23 cellular contexts compared by ENCODE assay signal in the genomic region with DNA sequence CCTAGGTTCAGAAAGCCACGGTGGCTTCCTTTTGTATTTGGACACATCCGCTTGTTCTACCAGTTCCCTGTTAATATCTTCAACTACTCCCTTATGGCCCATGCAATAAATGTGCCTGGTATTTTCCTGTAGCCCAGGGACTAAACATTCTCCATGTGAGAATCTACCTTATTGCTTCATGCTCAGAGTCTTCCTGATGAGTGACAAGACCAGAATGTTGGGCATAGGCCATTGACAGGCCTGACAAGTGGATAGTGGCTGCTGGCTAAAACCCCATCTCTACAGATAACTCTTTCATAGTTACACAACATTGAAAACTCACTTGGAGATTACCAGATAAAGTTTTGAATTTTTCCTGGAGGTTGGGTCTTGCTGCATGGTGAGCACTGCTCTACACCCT.
A peak's percentile ranks its signal among the peaks of the same experiment; 100 is the strongest.
DNase-seq lines count a peak whose midpoint lies in the region; ATAC-seq lines count a peak whose summit lies in the region.
"Had no signal": no experiment of that assay in that cellular context is flagged by ENCODE, and none has a peak within 500 bp of the region (broad histone marks: within the 10 kb centered on the region; RNA-seq: fewer than 3 reads in every experiment).

No MANE protein-coding gene starts in this region.

- no peak overlapping the region for H4K91ac ChIP-seq in trophoblast cell (ENCODE audit: low read depth, low read length)

- H3K18ac ChIP-seq in trophoblast cell (ENCODE audit: low read length): no peak overlapping the region

- H4K12ac ChIP-seq in trophoblast cell (ENCODE audit: low read depth, low read length): no peak overlapping the region

- H3K36me3 ChIP-seq in trophoblast cell (ENCODE audit: control insufficient read depth in 1 of 2, insufficient read depth in 2 of 2, low read length in 2 of 2): no peaks in the 10 kb centered on the region
- H3K36me3 ChIP-seq: BE2C, BLaER1 had no signal

- no peak overlapping the region for H3K23ac ChIP-seq in trophoblast cell (ENCODE audit: low read length)

- H3K4me1 ChIP-seq in trophoblast cell (ENCODE audit: control insufficient read depth in 1 of 2, insufficient read depth in 2 of 2, low read length in 2 of 2): no peaks in the 10 kb centered on the region
- H3K4me1 ChIP-seq: BLaER1 had no signal

- H3K27ac ChIP-seq in trophoblast cell (ENCODE audit: low read depth, low read length): no peak overlapping the region
- H3K27ac ChIP-seq: BLaER1 had no signal

- no peak overlapping the region for H3K9ac ChIP-seq in trophoblast cell (ENCODE audit: low read length)
- H3K9ac ChIP-seq: BLaER1 had no signal

- no peak overlapping the region for H3K4me3 ChIP-seq in trophoblast cell (ENCODE audit: low read depth, low read length)
- H3K4me3 ChIP-seq: BLaER1, GM12878 had no signal

- H2BK120ac ChIP-seq in trophoblast cell (ENCODE audit: insufficient read depth, low read length, poor library complexity): no peak overlapping the region

- no peaks in the 10 kb centered on the region for H3K79me1 ChIP-seq in trophoblast cell (ENCODE audit: low read length)

- no peak overlapping the region for H4K8ac ChIP-seq in trophoblast cell (ENCODE audit: low read depth, low read length)

- H2BK12ac ChIP-seq in trophoblast cell (ENCODE audit: low read length): no peak overlapping the region

- H3K14ac ChIP-seq in trophoblast cell (ENCODE audit: low read length): no peak overlapping the region

- no peaks in the 10 kb centered on the region for H3K27me3 ChIP-seq in trophoblast cell (ENCODE audit: insufficient read depth, low read length)
- H3K27me3 ChIP-seq: BE2C, BLaER1 had no signal

- H2AK5ac ChIP-seq in trophoblast cell (ENCODE audit: low read length): no peak overlapping the region

- no peak overlapping the region for H2BK5ac ChIP-seq in trophoblast cell (ENCODE audit: low read depth, low read length, poor library complexity)

- H3K4ac ChIP-seq in trophoblast cell (ENCODE audit: low read depth, low read length): no peak overlapping the region

- H3K79me2 ChIP-seq in trophoblast cell (ENCODE audit: control insufficient read depth, insufficient read depth, low read length, poor library complexity): no peaks in the 10 kb centered on the region

- no peak overlapping the region for H2AFZ ChIP-seq in trophoblast cell (ENCODE audit: insufficient read depth, low read length, poor library complexity)

- H3K4me2 ChIP-seq in trophoblast cell (ENCODE audit: low read length): no peak overlapping the region
- H3K4me2 ChIP-seq: BLaER1 had no signal

- no peaks in the 10 kb centered on the region for H3K9me3 ChIP-seq in trophoblast cell (ENCODE audit: insufficient read depth, low read depth, low read length)
- H3K9me3 ChIP-seq: BE2C, BLaER1 had no signal

- ATAC-seq in HG03432 (IDR thresholded peaks at IDR 0.05; ENCODE audit: unreplicated experiment) (no peak), GM19397 (IDR thresholded peaks at IDR 0.05; ENCODE audit: unreplicated experiment) (no peak)
- ATAC-seq: GM12878 had no signal

- DNase-seq in amniotic epithelial cell (ENCODE audit: low read depth): peak; percentile 49
- DNase-seq in myocyte (ENCODE audit: low read depth): peak; percentile 18
- DNase-seq in trophoblast cell: peak; percentile 78 to 94
- no peak for DNase-seq in HT-29 (ENCODE audit: low spot score)
- DNase-seq: 8988T; ACHN; BE2C; C1 segment of cervical spinal cord; CD4-positive, alpha-beta memory T cell; CD4-positive, CD25-positive, alpha-beta regulatory T cell; CD8-positive, alpha-beta memory T cell; COR-L47; DMS 273 treated with DMSO at 0.1 percent for 48 hours; DMS153; DMS53; DMS79; DND-41; EL; GDM1 had no signal

- WGBS in trophoblast cell (ENCODE audit: extremely low coverage, insufficient coverage, insufficient read length): no CpG with 5 or more reads among the region's 2 CpGs
